Comparison of ENCODE assay signal across 16 cellular contexts in the genomic region with DNA sequence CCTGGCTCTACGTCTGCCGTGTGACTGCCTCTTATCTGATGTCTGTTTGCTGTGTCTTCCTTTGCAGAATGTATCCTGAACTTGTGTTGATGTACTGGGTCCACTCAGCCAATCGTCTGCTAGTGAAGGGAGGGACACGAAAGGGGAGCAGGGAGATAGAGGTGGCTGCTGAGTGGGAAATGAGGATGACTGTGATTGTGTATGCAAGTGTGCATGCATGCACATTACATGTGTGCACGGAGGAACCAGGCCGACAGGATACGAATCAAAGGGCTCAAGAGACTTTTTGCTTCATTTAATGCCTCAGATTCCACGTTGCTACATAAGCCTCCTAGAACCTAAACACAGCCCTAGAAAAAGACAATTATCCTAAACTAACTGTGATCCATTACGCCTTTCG.
A peak's percentile ranks its signal among the peaks of the same experiment; 100 is the strongest.
DNase-seq lines count a peak whose midpoint lies in the region; ATAC-seq and TF ChIP-seq lines count a peak whose summit lies in the region.
"Had no signal": no experiment of that assay in that cellular context is flagged by ENCODE, and none has a peak within 500 bp of the region (broad histone marks: within the 10 kb centered on the region; RNA-seq: fewer than 3 reads in every experiment).

No MANE protein-coding gene starts in this region.

- H3K27ac Mint-ChIP-seq in nephron progenitor cell, result peak overlapping the region; percentile 3
- H3K27ac Mint-ChIP-seq: CD14-positive monocyte; CD8-positive, alpha-beta T cell; IgD-negative memory B cell had no signal

- no peaks in the 10 kb centered on the region for H3K36me3 ChIP-seq in BLaER1
- H3K36me3 ChIP-seq in RWPE2 (ENCODE audit: low read depth), result no peaks in the 10 kb centered on the region
- H3K36me3 ChIP-seq in esophagus (ENCODE audit: control insufficient read depth in 2 of 2, insufficient read depth in 2 of 2, low read length in 1 of 2), result no peaks in the 10 kb centered on the region
- no peaks in the 10 kb centered on the region for H3K36me3 ChIP-seq in right atrium auricular region
- H3K36me3 ChIP-seq in thyroid gland, result no peaks in the 10 kb centered on the region

- no peaks in the 10 kb centered on the region for H4K20me1 ChIP-seq in BLaER1

- H3K36me3 Mint-ChIP-seq in nephron progenitor cell (ENCODE audit: low read depth), result peaks cover 7% of the 10 kb centered on the region
- H3K36me3 Mint-ChIP-seq: CD14-positive monocyte; CD8-positive, alpha-beta T cell; IgD-negative memory B cell had no signal

- TF ChIP-seq CTCF in RWPE2 (IDR thresholded peaks at IDR 0.05; ENCODE audit: poor library complexity, severe bottlenecking) (no peak), nephron progenitor cell (IDR thresholded peaks at IDR 0.05) (no peak), GM13977 (IDR thresholded peaks at IDR 0.05; ENCODE audit: extremely low read depth, insufficient read depth, missing control alignments) (no peak), right atrium auricular region (IDR thresholded peaks at IDR 0.05) (no peak), thyroid gland (IDR thresholded peaks at IDR 0.05) (no peak)

- no peaks in the 10 kb centered on the region for H3K4me1 Mint-ChIP-seq in nephron progenitor cell
- H3K4me1 Mint-ChIP-seq: CD14-positive monocyte, IgD-negative memory B cell had no signal

- 58 to 75% methylated on average over 10 of the region's 10 CpGs for WGBS in esophagus, 2 donors
- 88 to 89% methylated on average over 10 of the region's 10 CpGs for WGBS in thyroid gland, 2 donors

- no peak overlapping the region for H3K27ac ChIP-seq in BLaER1
- H3K27ac ChIP-seq in RWPE2 (ENCODE audit: poor library complexity, severe bottlenecking), result peak overlapping the region; percentile 62
- H3K27ac ChIP-seq in esophagus (ENCODE audit: low read depth in 2 of 2, low read length in 1 of 2), result peak overlapping the region; percentile 46 to 74
- no peak overlapping the region for H3K27ac ChIP-seq in right atrium auricular region
- H3K27ac ChIP-seq in thyroid gland, result no peak overlapping the region
- H3K27ac ChIP-seq: GM23248 had no signal

- in situ Hi-C loops in GM13977 (cut with MboI; ENCODE audit: low pct_unique_long_range_greater_than_20kb, low sequenced_read_pairs, unreplicated experiment), result no loop called here

- H3K27me3 Mint-ChIP-seq in nephron progenitor cell (ENCODE audit: low read depth, poor library complexity), result peaks cover 13% of the 10 kb centered on the region

- H3K4me2 ChIP-seq in BLaER1, result peak overlapping the region; percentile 67

- DNase-seq in RWPE2 (ENCODE audit: low spot score) (no peak), nephron progenitor cell (no peak), GM13977 (ENCODE audit: low spot score) (no peak), right atrium auricular region (ENCODE audit: low spot score) (no peak), thyroid gland (no peak)
- DNase-seq: CD8-positive, alpha-beta T cell; COR-L47; DMS153; EL; GM23248 had no signal

- H3K4me3 Mint-ChIP-seq in nephron progenitor cell, result no peak overlapping the region
- H3K4me3 Mint-ChIP-seq: CD14-positive monocyte; CD8-positive, alpha-beta T cell; IgD-negative memory B cell had no signal

- H3K27me3 ChIP-seq in BLaER1 (no peaks in the 10 kb centered on the region), RWPE2 (ENCODE audit: insufficient read depth, poor library complexity, severe bottlenecking) (no peaks in the 10 kb centered on the region), esophagus (ENCODE audit: control insufficient read depth in 1 of 2, insufficient read depth in 2 of 2, low read length in 2 of 2) (no peaks in the 10 kb centered on the region), right atrium auricular region (no peaks in the 10 kb centered on the region), thyroid gland (no peaks in the 10 kb centered on the region)

- H3K9me3 ChIP-seq in BLaER1 (peaks cover 18% of the 10 kb centered on the region), RWPE2 (ENCODE audit: severe bottlenecking) (no peaks in the 10 kb centered on the region), esophagus (ENCODE audit: control insufficient read depth in 2 of 2, insufficient read depth in 1 of 2, low read depth in 1 of 2, low read length in 1 of 2) (peaks cover 0 to 2% of the 10 kb centered on the region in 2 donors), right atrium auricular region (peaks cover 0 to 9% of the 10 kb centered on the region in 2 donors), thyroid gland (no peaks in the 10 kb centered on the region)

- intact Hi-C loops in thyroid gland (cut with DNase I), result no loop called here

- TF ChIP-seq POLR2A in thyroid gland (IDR thresholded peaks at IDR 0.05), result no peak

- H3K9ac ChIP-seq in BLaER1, result no peak overlapping the region
- H3K9ac ChIP-seq: GM23248 had no signal

- H3K9me3 Mint-ChIP-seq in nephron progenitor cell, result peaks cover 29% of the 10 kb centered on the region

- H3K4me1 ChIP-seq in BLaER1, result peaks cover 31% of the 10 kb centered on the region
- peaks cover 20% of the 10 kb centered on the region for H3K4me1 ChIP-seq in RWPE2 (ENCODE audit: insufficient read depth, poor library complexity, severe bottlenecking)
- peaks cover 0 to 9% of the 10 kb centered on the region in 2 donors for H3K4me1 ChIP-seq in esophagus (ENCODE audit: control insufficient read depth in 2 of 2, insufficient read depth in 2 of 2, low read length in 1 of 2)
- H3K4me1 ChIP-seq in right atrium auricular region, result peaks cover 0 to 7% of the 10 kb centered on the region in 2 donors
- no peaks in the 10 kb centered on the region for H3K4me1 ChIP-seq in thyroid gland

- H3K4me3 ChIP-seq in BLaER1 (no peak overlapping the region), RWPE2 (ENCODE audit: severe bottlenecking) (no peak overlapping the region), esophagus (ENCODE audit: low read depth in 1 of 2, low read length in 2 of 2) (no peak overlapping the region), right atrium auricular region (no peak overlapping the region), thyroid gland (replicated peaks in 1 of 3) (no peak overlapping the region)
- H3K4me3 ChIP-seq: GM23248 had no signal

- ATAC-seq in RWPE2 (ENCODE audit: low read depth), result no peak
- no peak for ATAC-seq in GM21825 (IDR thresholded peaks at IDR 0.05; ENCODE audit: unreplicated experiment)
- ATAC-seq: CD8-positive, alpha-beta T cell; HCT116 had no signal

Comparison
In these comparisons a context has a peak if more than half of its experiments do, and no peak if none do; other contexts are left out.
1. H3K27ac ChIP-seq: peak in RWPE2 (single experiment) and esophagus (2 of 2); none in BLaER1 (single experiment), right atrium auricular region (0 of 2) and thyroid gland (0 of 3).